In the genomic region with DNA sequence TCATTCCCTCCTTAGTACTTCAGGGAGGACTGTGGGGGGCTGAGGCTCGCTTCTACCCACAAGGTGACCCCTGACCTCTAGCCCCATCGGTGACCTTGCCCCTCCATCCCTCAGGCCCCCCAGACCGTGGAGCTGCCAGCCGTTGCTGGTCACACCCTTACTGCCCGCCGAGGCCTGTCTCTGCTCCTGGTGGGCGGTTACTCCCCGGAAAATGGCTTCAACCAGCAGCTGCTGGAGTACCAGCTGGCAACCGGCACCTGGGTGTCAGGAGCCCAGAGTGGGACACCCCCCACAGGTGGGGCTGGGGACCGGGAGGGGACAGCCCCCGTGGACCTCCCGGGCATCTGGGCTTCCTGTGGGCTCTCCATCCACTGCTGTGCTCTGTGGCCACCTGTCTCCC, we compare ENCODE assay signal across 33 cellular contexts. TPM values are rescaled to one million over a fixed set of nuclear protein-coding genes. Genes with fewer than 3 reads are reported as not detected.
"Had no signal": no experiment of that assay in that cellular context is flagged by ENCODE, and none has a peak within 500 bp of the region (broad histone marks: within the 10 kb centered on the region; RNA-seq: fewer than 3 reads in every experiment).

No MANE protein-coding gene starts in this region.

- DNase-seq: activated CD4-positive, alpha-beta memory T cell treated with anti-CD3 and anti-CD28 coated beads, Interleukin-2, amount 10 ng/mL, durations not matched to agents 7 days and 5 days; activated CD4-positive, alpha-beta T cell treated with anti-CD3 and anti-CD28 coated beads for 36 hours; activated CD4-positive, alpha-beta T cell treated with anti-CD3 and anti-CD28 coated beads, Interleukin-2, amount 10 ng/mL, durations not matched to agents 24 days and 14 days; activated CD4-positive, alpha-beta T cell treated with anti-CD3 and anti-CD28 coated beads, Interleukin-2, amount 50 U/mL, for 4 hours; activated CD4-positive, CD25-positive, alpha-beta regulatory T cell; activated CD4-positive, CD25-positive, alpha-beta regulatory T cell treated with anti-CD3 and anti-CD28 coated beads, Interleukin-2, amount 50 U/mL, for 72 hours; activated CD8-positive, alpha-beta memory T cell treated with anti-CD3 and anti-CD28 coated beads, Interleukin-2, amount 50 U/mL, for 48 hours; activated effector memory CD4-positive, alpha-beta T cell treated with Interleukin-2 at 50 U/mL for 16 hours; activated naive CD4-positive, alpha-beta T cell treated with anti-CD3 and anti-CD28 coated beads for 36 hours; activated naive CD8-positive, alpha-beta T cell treated with anti-CD3 and anti-CD28 coated beads, Interleukin-2, amount 10 ng/mL, durations not matched to agents 7 days and 5 days; activated T-cell treated with anti-CD3 and anti-CD28 coated beads for 4 hours; activated T-cell treated with anti-CD3 and anti-CD28 coated beads, Interleukin-2, amount 50 U/mL, for 24 hours; activated T-cell treated with anti-CD3 and anti-CD28 coated beads, Interleukin-2, amount 50 U/mL, for 72 hours; central memory CD4-positive, alpha-beta T cell; cerebellar nuclear complex; colonic mucosa; effector CD8-positive, alpha-beta T cell; esophagus squamous epithelium; foreskin melanocyte; T-helper 2 cell had no signal

- H3K9me3 ChIP-seq: ascending aorta, breast epithelium, colonic mucosa, esophagus squamous epithelium, gastroesophageal sphincter had no signal

- H3K27ac Mint-ChIP-seq: activated CD4-positive, alpha-beta memory T cell treated with anti-CD3 and anti-CD28 coated beads, Interleukin-2, amount 10 ng/mL, durations not matched to agents 7 days and 5 days; activated CD4-positive, alpha-beta T cell treated with anti-CD3 and anti-CD28 coated beads for 36 hours; activated CD4-positive, alpha-beta T cell treated with anti-CD3 and anti-CD28 coated beads, Interleukin-2, amount 10 ng/mL, durations not matched to agents 24 days and 14 days; activated naive CD4-positive, alpha-beta T cell treated with anti-CD3 and anti-CD28 coated beads for 36 hours; activated naive CD4-positive, alpha-beta T cell treated with anti-CD3 and anti-CD28 coated beads, Interleukin-2, amount 50 U/mL, for 24 hours; activated T-cell treated with anti-CD3 and anti-CD28 coated beads, Interleukin-2, amount 50 U/mL, for 24 hours; activated T-cell treated with anti-CD3 and anti-CD28 coated beads, Interleukin-2, amount 50 U/mL, for 72 hours had no signal

- H3K4me1 ChIP-seq: ascending aorta, breast epithelium, colonic mucosa, gastroesophageal sphincter had no signal

- H3K36me3 ChIP-seq: colonic mucosa had no signal

- H3K4me3 Mint-ChIP-seq: activated CD4-positive, alpha-beta memory T cell treated with anti-CD3 and anti-CD28 coated beads, Interleukin-2, amount 10 ng/mL, durations not matched to agents 7 days and 5 days; activated CD4-positive, alpha-beta T cell treated with anti-CD3 and anti-CD28 coated beads for 36 hours; activated CD4-positive, alpha-beta T cell treated with anti-CD3 and anti-CD28 coated beads, Interleukin-2, amount 10 ng/mL, durations not matched to agents 24 days and 14 days; activated naive CD4-positive, alpha-beta T cell treated with anti-CD3 and anti-CD28 coated beads for 36 hours; activated naive CD4-positive, alpha-beta T cell treated with anti-CD3 and anti-CD28 coated beads, Interleukin-2, amount 50 U/mL, for 24 hours; activated naive CD8-positive, alpha-beta T cell treated with anti-CD3 and anti-CD28 coated beads, Interleukin-2, amount 10 ng/mL, durations not matched to agents 7 days and 5 days; activated T-cell treated with anti-CD3 and anti-CD28 coated beads, Interleukin-2, amount 50 U/mL, for 24 hours; activated T-cell treated with anti-CD3 and anti-CD28 coated beads, Interleukin-2, amount 50 U/mL, for 72 hours; brain had no signal

- H3K27me3 Mint-ChIP-seq: activated CD4-positive, alpha-beta memory T cell treated with anti-CD3 and anti-CD28 coated beads, Interleukin-2, amount 10 ng/mL, durations not matched to agents 7 days and 5 days; activated CD4-positive, alpha-beta T cell treated with anti-CD3 and anti-CD28 coated beads for 36 hours; activated CD4-positive, alpha-beta T cell treated with anti-CD3 and anti-CD28 coated beads, Interleukin-2, amount 10 ng/mL, durations not matched to agents 24 days and 14 days; activated naive CD4-positive, alpha-beta T cell treated with anti-CD3 and anti-CD28 coated beads, Interleukin-2, amount 50 U/mL, for 24 hours; activated naive CD8-positive, alpha-beta T cell treated with anti-CD3 and anti-CD28 coated beads, Interleukin-2, amount 10 ng/mL, durations not matched to agents 7 days and 5 days; activated T-cell treated with anti-CD3 and anti-CD28 coated beads, Interleukin-2, amount 50 U/mL, for 24 hours; brain had no signal

- H3K4me1 Mint-ChIP-seq: activated CD4-positive, alpha-beta memory T cell treated with anti-CD3 and anti-CD28 coated beads, Interleukin-2, amount 10 ng/mL, durations not matched to agents 7 days and 5 days; activated CD4-positive, alpha-beta T cell treated with anti-CD3 and anti-CD28 coated beads for 36 hours; activated CD4-positive, alpha-beta T cell treated with anti-CD3 and anti-CD28 coated beads, Interleukin-2, amount 10 ng/mL, durations not matched to agents 24 days and 14 days; activated naive CD4-positive, alpha-beta T cell treated with anti-CD3 and anti-CD28 coated beads, Interleukin-2, amount 50 U/mL, for 24 hours had no signal

- H3K9me3 Mint-ChIP-seq: activated CD4-positive, alpha-beta memory T cell treated with anti-CD3 and anti-CD28 coated beads, Interleukin-2, amount 10 ng/mL, durations not matched to agents 7 days and 5 days; activated CD4-positive, alpha-beta T cell treated with anti-CD3 and anti-CD28 coated beads, Interleukin-2, amount 10 ng/mL, durations not matched to agents 24 days and 14 days; activated naive CD4-positive, alpha-beta T cell treated with anti-CD3 and anti-CD28 coated beads for 36 hours; activated naive CD4-positive, alpha-beta T cell treated with anti-CD3 and anti-CD28 coated beads, Interleukin-2, amount 50 U/mL, for 24 hours; activated naive CD8-positive, alpha-beta T cell treated with anti-CD3 and anti-CD28 coated beads, Interleukin-2, amount 10 ng/mL, durations not matched to agents 7 days and 5 days; activated T-cell treated with anti-CD3 and anti-CD28 coated beads, Interleukin-2, amount 50 U/mL, for 24 hours; activated T-cell treated with anti-CD3 and anti-CD28 coated beads, Interleukin-2, amount 50 U/mL, for 72 hours had no signal

- ATAC-seq: activated CD4-positive, alpha-beta T cell treated with anti-CD3 and anti-CD28 coated beads for 36 hours; activated T-cell treated with anti-CD3 and anti-CD28 coated beads, Interleukin-2, amount 50 U/mL, for 72 hours; gastroesophageal sphincter had no signal

- H3K27me3 ChIP-seq: ascending aorta, breast epithelium, cardiac muscle cell, colonic mucosa, esophagus squamous epithelium, gastroesophageal sphincter had no signal

- FAIRE-seq: endometrium, endothelial cell of umbilical vein had no signal

- H3K27ac ChIP-seq: ascending aorta, breast epithelium, cardiac muscle cell, colonic mucosa, epithelial cell of prostate, esophagus squamous epithelium, gastroesophageal sphincter had no signal

- H3K4me3 ChIP-seq: ascending aorta, breast epithelium, cardiac muscle cell, colonic mucosa, esophagus squamous epithelium, gastroesophageal sphincter had no signal

RNA-seq across cellular contexts. Expression of a gene that starts 32.8 kb away (rescaled TPM):
- total RNA-seq: activated CD4-positive, alpha-beta memory T cell treated with anti-CD3 and anti-CD28 coated beads, Interleukin-2, amount 10 ng/mL, durations not matched to agents 7 days and 5 days; activated CD4-positive, alpha-beta T cell treated with anti-CD3 and anti-CD28 coated beads for 36 hours; activated CD4-positive, alpha-beta T cell treated with anti-CD3 and anti-CD28 coated beads, Interleukin-2, amount 10 ng/mL, durations not matched to agents 24 days and 14 days; activated naive CD4-positive, alpha-beta T cell treated with anti-CD3 and anti-CD28 coated beads for 36 hours; activated naive CD8-positive, alpha-beta T cell treated with anti-CD3 and anti-CD28 coated beads, Interleukin-2, amount 10 ng/mL, durations not matched to agents 7 days and 5 days; ascending aorta; fibroblast of lung; fibroblast of villous mesenchyme; glomerular endothelial cell; T-helper 1 cell treated with Interleukin-12 subunit alpha and Interleukin-12 subunit beta and Interleukin-4 antibody, amounts not matched to agents 30 ng/mL and 1 ng/mL, for 36 hours had no signal
- polyA plus RNA-seq: fibroblast of lung had no signal

RNA-seq across cellular contexts. Expression of a gene that starts 44.2 kb away (rescaled TPM):
- total RNA-seq: activated naive CD4-positive, alpha-beta T cell treated with anti-CD3 and anti-CD28 coated beads for 36 hours; ascending aorta; endothelial cell of umbilical vein; esophagus squamous epithelium; fibroblast of villous mesenchyme; glomerular endothelial cell had no signal
- polyA plus RNA-seq: endothelial cell of umbilical vein had no signal

RNA-seq across cellular contexts. Expression of a gene that starts 55.4 kb away (rescaled TPM):
- total RNA-seq: ascending aorta had no signal
